Comparison of ENCODE assay signal across 17 cellular contexts in the genomic region with DNA sequence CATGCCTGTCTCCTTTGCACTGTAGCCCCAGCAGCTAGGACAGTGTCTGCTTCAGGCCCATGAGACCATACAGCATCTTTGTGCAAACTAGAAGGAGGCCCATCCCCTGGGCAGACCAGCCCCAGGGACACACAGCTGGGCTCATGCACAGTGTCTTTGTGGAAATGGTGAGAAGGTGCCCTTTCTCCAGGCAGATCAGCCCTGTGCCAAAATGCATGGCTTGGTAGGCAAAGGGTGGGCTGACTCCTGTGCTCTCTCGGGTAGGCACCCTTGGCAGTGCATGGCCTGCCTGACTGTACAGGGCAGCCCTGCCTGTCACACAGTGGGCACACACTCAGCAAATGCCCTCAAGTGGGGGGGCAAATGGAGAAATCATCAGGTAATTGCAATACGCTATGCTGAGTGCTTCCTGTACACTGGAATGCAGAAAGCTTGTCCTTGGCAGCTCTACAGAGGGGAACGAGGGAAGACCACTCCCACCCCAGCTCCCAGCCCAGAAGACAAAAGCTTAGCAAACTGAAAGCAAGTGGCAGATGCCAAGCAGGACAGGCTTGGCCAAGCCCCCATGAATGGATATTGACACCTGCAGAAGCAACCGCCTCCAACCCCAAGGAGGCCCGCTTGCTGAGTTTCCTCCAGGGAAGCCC. TPM values are rescaled to one million over a fixed set of nuclear protein-coding genes. Genes with fewer than 3 reads are reported as not detected.
DNase-seq lines count a peak whose midpoint lies in the region; ATAC-seq lines count a peak whose summit lies in the region.
"Had no signal": no experiment of that assay in that cellular context is flagged by ENCODE, and none has a peak within 500 bp of the region (broad histone marks: within the 10 kb centered on the region; RNA-seq: fewer than 3 reads in every experiment).

No MANE protein-coding gene starts in this region.

- H3K4me3 ChIP-seq in mesenchymal stem cell (ENCODE audit: insufficient read depth in 1 of 2, low read depth in 1 of 2, low read length in 2 of 2): no peak overlapping the region
- H3K4me3 ChIP-seq in stomach smooth muscle (ENCODE audit: low read length in 2 of 2): no peak overlapping the region
- H3K4me3 ChIP-seq: colonic mucosa had no signal

- H3K4me1 ChIP-seq in mesenchymal stem cell (ENCODE audit: control insufficient read depth, insufficient read depth, low read depth, low read length) (peaks cover 20% of the 10 kb centered on the region), stomach smooth muscle (ENCODE audit: control insufficient read depth, insufficient read depth, low read length) (peaks cover 52% of the 10 kb centered on the region)
- H3K4me1 ChIP-seq: colonic mucosa had no signal

- H3K79me1 ChIP-seq in mesenchymal stem cell (replicated peaks; ENCODE audit: low read length, poor library complexity, severe bottlenecking): peaks cover 3% of the 10 kb centered on the region

- DNase-seq in NCI-H2029 (lab: John Stamatoyannopoulos, UW): peak; percentile 70
- DNase-seq in mesenchymal stem cell: no peak
- no peak for DNase-seq in GF-D8 (lab: John Stamatoyannopoulos, UW)
- DNase-seq in hypothalamus (lab: John Stamatoyannopoulos, UW): no peak
- DNase-seq: activated CD8-positive, alpha-beta memory T cell treated with anti-CD3 and anti-CD28 coated beads, Interleukin-2, amount 10 ng/mL, durations not matched to agents 7 days and 5 days; colonic mucosa; HCEC 1CT; Karpas-422; kidney; NCI-H1105; NCI-H345; NK-92 treated with Interleukin-12 subunit alpha and Interleukin-12 subunit beta, amount 100 ng/mL, for 24 hours; T-helper 2 cell had no signal

- no peak for ATAC-seq in activated CD4-positive, CD25-positive, alpha-beta regulatory T cell treated with anti-CD3 and anti-CD28 coated beads, Interleukin-2, amount 50 U/mL, for 24 hours
- no peak for ATAC-seq in GM18870 (IDR thresholded peaks at IDR 0.05; ENCODE audit: unreplicated experiment)
- ATAC-seq: activated CD8-positive, alpha-beta memory T cell treated with anti-CD3 and anti-CD28 coated beads, Interleukin-2, amount 10 ng/mL, durations not matched to agents 7 days and 5 days had no signal

- H3K9me3 ChIP-seq in mesenchymal stem cell (ENCODE audit: control insufficient read depth, low read length) (no peaks in the 10 kb centered on the region), stomach smooth muscle (ENCODE audit: control insufficient read depth in 2 of 2, low read length in 2 of 2) (no peaks in the 10 kb centered on the region)
- H3K9me3 ChIP-seq: colonic mucosa had no signal

- 94% methylated on average over 5 of the region's 5 CpGs for WGBS in mesenchymal stem cell

- H4K8ac ChIP-seq in mesenchymal stem cell (ENCODE audit: low read length): no peak overlapping the region

- H2BK120ac ChIP-seq in mesenchymal stem cell (ENCODE audit: low read depth, low read length): no peak overlapping the region

- H3K27me3 ChIP-seq in mesenchymal stem cell (ENCODE audit: control insufficient read depth in 1 of 2, insufficient read depth in 1 of 2, low read length in 2 of 2) (no peaks in the 10 kb centered on the region), stomach smooth muscle (ENCODE audit: control insufficient read depth in 1 of 2, insufficient read depth in 2 of 2, low read length in 2 of 2) (no peaks in the 10 kb centered on the region)
- H3K27me3 ChIP-seq: colonic mucosa had no signal

- H4K91ac ChIP-seq in mesenchymal stem cell (ENCODE audit: low read length): peak overlapping the region; percentile 6

- no peak overlapping the region for H3K4me2 ChIP-seq in mesenchymal stem cell (ENCODE audit: low read length, poor library complexity, severe bottlenecking)

- H3K27ac ChIP-seq in cingulate gyrus (ENCODE audit: low read depth, low read length) (peak overlapping the region; percentile 63), mesenchymal stem cell (ENCODE audit: low read length, poor library complexity, severe bottlenecking) (no peak overlapping the region), stomach smooth muscle (ENCODE audit: low read length) (peak overlapping the region; percentile 84)
- H3K27ac ChIP-seq: colonic mucosa had no signal

- peak overlapping the region in 1 of 2 experiments; percentile 18 for H3K14ac ChIP-seq in mesenchymal stem cell (ENCODE audit: low read length in 2 of 2)

- H2AK5ac ChIP-seq in mesenchymal stem cell (ENCODE audit: low read length, severe bottlenecking): no peak overlapping the region

- no peak overlapping the region for H2AFZ ChIP-seq in mesenchymal stem cell (ENCODE audit: low read depth, low read length)

- H2BK5ac ChIP-seq in mesenchymal stem cell (ENCODE audit: low read depth, low read length, poor library complexity, severe bottlenecking): no peak overlapping the region

- H3K4ac ChIP-seq in mesenchymal stem cell (ENCODE audit: low read depth in 1 of 2, low read length in 2 of 2): no peak overlapping the region

- no peak overlapping the region for H3K23ac ChIP-seq in mesenchymal stem cell (ENCODE audit: low read length in 2 of 2)

- H2BK15ac ChIP-seq in mesenchymal stem cell (ENCODE audit: low read depth, poor library complexity, severe bottlenecking): no peak overlapping the region

- H3K18ac ChIP-seq in mesenchymal stem cell (ENCODE audit: low read depth in 1 of 2, low read length in 2 of 2): no peak overlapping the region

- peak overlapping the region in 1 of 2 experiments; percentile 23 for H2BK12ac ChIP-seq in mesenchymal stem cell (ENCODE audit: low read length in 2 of 2)

- H3K9ac ChIP-seq in mesenchymal stem cell (ENCODE audit: low read length) (no peak overlapping the region), stomach smooth muscle (ENCODE audit: low read length in 2 of 2) (no peak overlapping the region)

- H3K36me3 ChIP-seq in mesenchymal stem cell (ENCODE audit: control insufficient read depth in 1 of 2, insufficient read depth in 2 of 2, low read depth in 1 of 2, low read length in 2 of 2) (peaks cover 3 to 67% of the 10 kb centered on the region in 2 experiments), stomach smooth muscle (ENCODE audit: control insufficient read depth in 2 of 2, insufficient read depth in 2 of 2, low read length in 2 of 2) (no peaks in the 10 kb centered on the region)
- H3K36me3 ChIP-seq: colonic mucosa had no signal

RNA-seq across cellular contexts. Expression of gene TNS1, which starts 21.6 kb away (rescaled TPM):
- polyA plus RNA-seq in mesenchymal stem cell (2013, experiment 1 of 2): 6.3 TPM
- polyA plus RNA-seq in mesenchymal stem cell (2013, experiment 2 of 2): 5.1 TPM
